In the genomic region with DNA sequence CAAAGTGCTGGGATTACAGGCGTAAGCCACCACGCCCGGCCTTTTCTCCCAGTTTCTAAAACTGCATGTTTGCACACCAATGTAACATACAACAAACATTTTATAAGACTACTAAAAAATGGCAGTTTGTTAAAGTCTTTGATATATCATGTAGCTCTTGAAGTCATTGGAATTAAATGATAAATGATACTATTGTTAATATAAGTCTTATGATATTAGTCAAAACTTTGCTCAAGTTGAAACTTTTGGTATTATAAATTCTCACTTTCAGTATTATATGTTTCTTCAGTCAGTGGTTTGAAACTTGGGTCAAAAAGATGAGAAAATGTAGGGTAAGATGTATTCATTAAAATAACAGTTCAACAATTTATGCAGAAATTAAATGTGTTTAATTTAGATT, we compare ENCODE assay signal across 15 cellular contexts.
A peak's percentile ranks its signal among the peaks of the same experiment; 100 is the strongest.
DNase-seq lines count a peak whose midpoint lies in the region; ATAC-seq and TF ChIP-seq lines count a peak whose summit lies in the region.
"Had no signal": no experiment of that assay in that cellular context is flagged by ENCODE, and none has a peak within 500 bp of the region (broad histone marks: within the 10 kb centered on the region; RNA-seq: fewer than 3 reads in every experiment).

No MANE protein-coding gene starts in this region.

- DNase-seq in GM10266 (ENCODE audit: extremely low spot score) (peak; percentile 55), lower lobe of right lung (no peak), germinal center (ENCODE audit: low spot score) (no peak), occipital lobe (lab: John Stamatoyannopoulos, UW) (no peak)
- no peak for DNase-seq in stimulated activated naive CD4-positive, alpha-beta T cell (lab: John Stamatoyannopoulos, UW)
- DNase-seq: activated CD8-positive, alpha-beta memory T cell treated with anti-CD3 and anti-CD28 coated beads, Interleukin-2, amount 50 U/mL, for 4 hours; foreskin keratinocyte; NCI-H510A treated with DMSO at 0.1 percent for 48 hours; psoas muscle; stimulated activated CD4-positive, alpha-beta T cell treated with anti-CD3 and anti-CD28 coated beads, Interleukin-2, amount 100 ng/mL, for 24 hours; stimulated activated naive CD4-positive, alpha-beta T cell treated with Interleukin-2 at 50 U/mL for 16 hours had no signal

- H3K36me3 ChIP-seq in lower lobe of right lung: no peaks in the 10 kb centered on the region

- H3K4me1 ChIP-seq in lower lobe of right lung: no peaks in the 10 kb centered on the region
- H3K4me1 ChIP-seq: foreskin keratinocyte, psoas muscle had no signal

- intact Hi-C loops in lower lobe of right lung (cut with DNase I): no loop called here

- TF ChIP-seq CTCF in GM10266 (IDR thresholded peaks at IDR 0.05; ENCODE audit: control insufficient read depth, insufficient read depth, low read depth, missing control alignments): no peak
- TF ChIP-seq CTCF in lower lobe of right lung (IDR thresholded peaks at IDR 0.05): no peak

- H3K4me3 ChIP-seq in lower lobe of right lung: no peak overlapping the region
- H3K4me3 ChIP-seq: psoas muscle had no signal

- ATAC-seq in GM18873 (IDR thresholded peaks at IDR 0.05; ENCODE audit: low FRiP score, unreplicated experiment) (peak; percentile 75), HG02763 (IDR thresholded peaks at IDR 0.05; ENCODE audit: unreplicated experiment) (peak; percentile 42), HG03469 (IDR thresholded peaks at IDR 0.05; ENCODE audit: unreplicated experiment) (peak; percentile 55), lower lobe of right lung (no peak)
- ATAC-seq: foreskin keratinocyte, psoas muscle, Right ventricle myocardium inferior had no signal

- H3K9me3 ChIP-seq in lower lobe of right lung: peaks cover 11% of the 10 kb centered on the region
- H3K9me3 ChIP-seq: psoas muscle had no signal

- no peaks in the 10 kb centered on the region for H3K27me3 ChIP-seq in lower lobe of right lung (ENCODE audit: low read depth)
- H3K27me3 ChIP-seq: foreskin keratinocyte had no signal

- no peak overlapping the region for H3K27ac ChIP-seq in lower lobe of right lung
- H3K27ac ChIP-seq: foreskin keratinocyte, psoas muscle had no signal

Comparison
In these comparisons a context has a peak if more than half of its experiments do, and no peak if none do; other contexts are left out.
1. ATAC-seq: peak in GM18873 (single experiment), HG02763 (single experiment) and HG03469 (single experiment); none in lower lobe of right lung (0 of 2).